8 cellular contexts compared by ENCODE assay signal in genomic region chr15:77496710-77497107, GRCh38.
DNase-seq lines count a peak whose midpoint lies in the region; ATAC-seq, FAIRE-seq and TF ChIP-seq lines count a peak whose summit lies in the region.

No MANE protein-coding gene starts in this region.

- peak overlapping the region; percentile 67 for H4K91ac ChIP-seq in H1 (replicated peaks; ENCODE audit: insufficient read length, low read length)

- 24% methylated on average over 16 of the region's 16 CpGs; no CpG with 5 or more reads in 1 of the 2 experiments for WGBS in H1 (ENCODE audit: extremely low coverage in 1 of 2, insufficient coverage in 1 of 2, insufficient read length in 1 of 2, insufficient replicate concordance in 2 of 2, low coverage in 1 of 2, low lambda C conversion rate in 2 of 2, missing lambda C conversion rate in 1 of 2), 2 experiments

- peak overlapping the region in 1 of 2 experiments; percentile 25; a peak in 2 of 4 replicates for H3K4me2 ChIP-seq in H1 (ENCODE audit: insufficient read depth in 1 of 2, low read depth in 2 of 2, low read length in 2 of 2)

- H3K23me2 ChIP-seq in H1 (ENCODE audit: low read depth, low read length): peaks cover 2% of the 10 kb centered on the region; the same call in 1 of the 2 replicates

- H3K18ac ChIP-seq in H1 (ENCODE audit: extremely low read depth, low read length): peak overlapping the region; percentile 85

- H3K14ac ChIP-seq in H1 (ENCODE audit: insufficient read length): no peak overlapping the region

- H3K56ac ChIP-seq in H1 (replicated peaks; ENCODE audit: insufficient read length, low read depth, low read length): no peak overlapping the region

- H3K4me1 ChIP-seq in H1 (replicated peaks in 1 of 4; ENCODE audit: control insufficient read depth in 3 of 4, insufficient read depth in 4 of 4, low read length in 3 of 4) (peaks cover 13 to 38% (median 19%) of the 10 kb centered on the region in 4 experiments), mucosa of descending colon (ENCODE audit: low read depth) (peaks cover 4% of the 10 kb centered on the region)

- TF ChIP-seq CTCF in CD14-positive monocyte (IDR thresholded peaks at IDR 0.05) (peak; percentile 93), H1 (IDR thresholded peaks at IDR 0.05; ENCODE audit: control extremely low read depth in 1 of 3, insufficient read depth in 1 of 3, low read depth in 1 of 3, low read length in 3 of 3) (peak; percentile 89 to 96 (median 90)), mucosa of descending colon (IDR thresholded peaks at IDR 0.05) (peak; percentile 74)

- no peak overlapping the region for H3K4ac ChIP-seq in H1 (replicated peaks; ENCODE audit: insufficient read length, low read depth, low read length)

- H3K4me1 Mint-ChIP-seq in CD14-positive monocyte: peaks cover 20% of the 10 kb centered on the region

- H3K27me3 Mint-ChIP-seq in CD14-positive monocyte (ENCODE audit: low read depth in 3 of 3): peaks cover 2 to 5% (median 3%) of the 10 kb centered on the region in 3 donors

- peak overlapping the region; percentile 82 for H2BK15ac ChIP-seq in H1 (ENCODE audit: low read length)

- H2BK120ac ChIP-seq in H1 (replicated peaks; ENCODE audit: low read depth, low read length): no peak overlapping the region

- intact Hi-C loops in CD14-positive monocyte (cut with micrococcal nuclease) (loop anchor here (2.0 to 10.0 kb wide), 5 partner anchors 309 to 524 kb away; no protein-coding TSS in a partner anchor), mucosa of descending colon (cut with DNase I, micrococcal nuclease) (loop anchor here in 1 of 2 donors (5.0 kb wide), 1 partner anchor 379 kb away; no protein-coding TSS in a partner anchor)

- no peaks in the 10 kb centered on the region for H3K36me3 ChIP-seq in H1 (ENCODE audit: control insufficient read depth in 2 of 4, insufficient read depth in 4 of 4, low read length in 3 of 4)
- H3K36me3 ChIP-seq in mucosa of descending colon (ENCODE audit: low read depth): no peaks in the 10 kb centered on the region

- H2AFZ ChIP-seq in H1 (ENCODE audit: low read length): peak overlapping the region; percentile 70; the same call in 1 of the 2 replicates

- peak; percentile 97 for ATAC-seq in mucosa of descending colon
- no peak for ATAC-seq in HG03521 (IDR thresholded peaks at IDR 0.05; ENCODE audit: unreplicated experiment)

- FAIRE-seq in H1 (lab: Jason Lieb, UNC): peak; percentile 13

- peak; percentile 71 for DNase-seq in CD14-positive monocyte (ENCODE audit: low spot score)
- peak; percentile 90 for DNase-seq in HEK293T (ENCODE audit: extremely low spot score)
- DNase-seq in NOMO-1 (lab: John Stamatoyannopoulos, UW; ENCODE audit: unreplicated experiment in 2 of 2): peak; percentile 65 to 77
- DNase-seq in activated CD8-positive, alpha-beta memory T cell treated with anti-CD3 and anti-CD28 coated beads for 1 hour (ENCODE audit: extremely low read depth in 1 of 2, low read depth in 1 of 2): peak; percentile 10 to 62
- peak; percentile 73 to 95 for DNase-seq in H1 (ENCODE audit: low read depth in 1 of 2, low spot score in 2 of 2)
- peak; percentile 82 to 88 (median 87) for DNase-seq in mucosa of descending colon
- DNase-seq in stimulated activated CD8-positive, alpha-beta memory T cell treated with anti-CD3 and anti-CD28 coated beads, Interleukin-2, amount 100 ng/mL, for 48 hours (ENCODE audit: low read depth in 2 of 2): peak; percentile 57 to 62

- no peak overlapping the region for H3K9ac ChIP-seq in H1 (replicated peaks in 1 of 4; ENCODE audit: extremely low read depth in 1 of 4, low read depth in 3 of 4, low read length in 3 of 4)

- no peaks in the 10 kb centered on the region for H3K79me2 ChIP-seq in H1 (ENCODE audit: control insufficient read depth in 1 of 2, insufficient read depth in 2 of 2, low read length in 2 of 2)

- peak; percentile 94 for TF ChIP-seq RAD21 in H1 (IDR thresholded peaks at IDR 0.05 in 1 of 2, conservative IDR thresholded peaks at IDR 0.05 in 1 of 2; ENCODE audit: low read depth in 2 of 2, low read length in 2 of 2)

- peaks cover 9 to 24% of the 10 kb centered on the region in 2 donors for H3K36me3 Mint-ChIP-seq in CD14-positive monocyte

- TF ChIP-seq EP300 in H1 (IDR thresholded peaks at IDR 0.05; ENCODE audit: borderline replicate concordance in 1 of 2, low read depth in 2 of 2, low read length in 2 of 2): no peak

- no peak overlapping the region; the same call in none of the 2 replicates for H2BK20ac ChIP-seq in H1 (ENCODE audit: low read length)

- H3K23ac ChIP-seq in H1 (ENCODE audit: insufficient read length): no peak overlapping the region

- CTCF ChIA-PET in HEK293T (lab: Yijun Ruan, JAX) (interaction anchor here (0.6 to 2.6 kb wide), 18 partner anchors 11 to 473 kb away, joined by 3 to 15 read pairs (median 4); no protein-coding TSS in a partner anchor), H1 (lab: Charles Lee; ENCODE audit: partially characterized antibody) (interaction anchor here (0.6 to 7.7 kb wide), 41 partner anchors 9 to 472 kb away, joined by 3 to 99 read pairs (median 4); partner anchors contain the start of gene HMG20A)

- TF ChIP-seq POLR2A in H1 (IDR thresholded peaks at IDR 0.05; ENCODE audit: control extremely low read depth in 1 of 2, low read depth in 2 of 2, low read length in 2 of 2): no peak

- no peaks in the 10 kb centered on the region for H3K9me3 Mint-ChIP-seq in CD14-positive monocyte

- peak overlapping the region in 1 of 7 donors; percentile 36 for H3K27ac Mint-ChIP-seq in CD14-positive monocyte

- H4K8ac ChIP-seq in H1 (ENCODE audit: extremely low read depth, insufficient read depth, low read length): no peak overlapping the region; the same call in 1 of the 2 replicates

- POLR2A ChIA-PET in HEK293T (lab: Yijun Ruan, JAX): interaction anchor here (1.6 kb wide), 1 partner anchor 47 kb away, joined by 7 read pairs; no protein-coding TSS in a partner anchor
- POLR2A ChIA-PET in H1 (lab: Charles Lee; ENCODE audit: partially characterized antibody): interaction anchor here (0.7 to 4.9 kb wide), 7 partner anchors 9 to 336 kb away, joined by 3 to 39 read pairs (median 3); no protein-coding TSS in a partner anchor

- H2BK12ac ChIP-seq in H1 (ENCODE audit: low read depth, low read length): peak overlapping the region; percentile 55; the same call in 1 of the 2 replicates

- H4K5ac ChIP-seq in H1 (ENCODE audit: insufficient read length, low read depth, low read length): peak overlapping the region; percentile 3

- 0 out of 2 replicates have a peak overlapping the region, but pooled peaks have one; percentile 28 for H3K27ac ChIP-seq in H1 (ENCODE audit: low read depth, low read length)

- no peak overlapping the region for H2AK5ac ChIP-seq in H1 (ENCODE audit: low read depth, low read length)

- H3K27me3 ChIP-seq in H1 (replicated peaks in 1 of 4; ENCODE audit: control insufficient read depth in 3 of 4, extremely low read depth in 1 of 4, insufficient read depth in 3 of 4, low read length in 3 of 4): no peaks in the 10 kb centered on the region

- H4K20me1 ChIP-seq in H1 (replicated peaks in 1 of 2; ENCODE audit: control insufficient read depth in 1 of 2, insufficient read depth in 2 of 2, low read length in 2 of 2): no peaks in the 10 kb centered on the region

- H3K4me3 Mint-ChIP-seq in CD14-positive monocyte: no peak overlapping the region

- H3K9me3 ChIP-seq in H1 (ENCODE audit: insufficient read depth in 2 of 2, low read depth in 1 of 2, low read length in 1 of 2) (no peaks in the 10 kb centered on the region), mucosa of descending colon (no peaks in the 10 kb centered on the region)

- peak overlapping the region in 1 of 4 experiments; percentile 15; a peak in 1 of 8 replicates for H3K4me3 ChIP-seq in H1 (ENCODE audit: extremely low read depth in 1 of 4, insufficient read depth in 2 of 4, low read depth in 3 of 4, low read length in 4 of 4)
- H3K4me3 ChIP-seq in mucosa of descending colon: no peak overlapping the region

- H2BK5ac ChIP-seq in H1 (ENCODE audit: low read depth, low read length): peak overlapping the region; percentile 80; the same call in 1 of the 2 replicates

- no peaks in the 10 kb centered on the region for H3K79me1 ChIP-seq in H1 (ENCODE audit: low read depth, low read length)

TF ChIP-seq in HEK293T, 16 proteins besides CTCF, POLR2A, EP300 and RAD21 (continues in another document):
- TF ChIP-seq SUZ12 (IDR thresholded peaks at IDR 0.05) (no peak), ELF4 (IDR thresholded peaks at IDR 0.05) (no peak), ARNT (IDR thresholded peaks at IDR 0.05) (no peak), PKNOX1 (IDR thresholded peaks at IDR 0.05) (no peak), ZNF384 (IDR thresholded peaks at IDR 0.05) (no peak), CTBP1 (IDR thresholded peaks at IDR 0.05; ENCODE audit: borderline replicate concordance) (no peak), TARDBP (IDR thresholded peaks at IDR 0.05) (no peak), HDGF (IDR thresholded peaks at IDR 0.05; ENCODE audit: borderline replicate concordance) (no peak), LEF1 (IDR thresholded peaks at IDR 0.05; ENCODE audit: borderline replicate concordance) (no peak)

TF ChIP-seq in H1, 55 proteins besides CTCF, POLR2A, EP300 and RAD21 (continues in another document):
- TF ChIP-seq MAX (IDR thresholded peaks at IDR 0.05) (peak; percentile 41; the same call in 1 of the 2 replicates), TBP (IDR thresholded peaks at IDR 0.05; ENCODE audit: low read depth, low read length) (peak; percentile 34; the same call in 1 of the 2 replicates), JUND (IDR thresholded peaks at IDR 0.05; ENCODE audit: low read length) (0 out of 2 replicates have a peak, but pooled peaks have one; percentile 52), BCL11A (IDR thresholded peaks at IDR 0.05; ENCODE audit: low read depth in 2 of 2, low read length in 2 of 2) (no peak), TEAD4 (IDR thresholded peaks at IDR 0.05; ENCODE audit: low read depth, low read length) (peak; percentile 83), TCF12 (IDR thresholded peaks at IDR 0.05; ENCODE audit: low read depth, low read length) (peak; percentile 61; the same call in 1 of the 2 replicates), SAP30 (IDR thresholded peaks at IDR 0.05; ENCODE audit: insufficient read depth, insufficient replicate concordance, low read length) (no peak), FOSL1 (IDR thresholded peaks at IDR 0.05; ENCODE audit: insufficient read depth, low read depth, low read length) (no peak), GABPA (IDR thresholded peaks at IDR 0.05; ENCODE audit: borderline replicate concordance, insufficient read depth, low read length) (0 out of 2 replicates have a peak, but pooled peaks have one; percentile 67), ATF3 (IDR thresholded peaks at IDR 0.05; ENCODE audit: insufficient read depth, low read depth, low read length) (no peak), BACH1 (IDR thresholded peaks at IDR 0.05; ENCODE audit: low read length) (peak; percentile 52; the same call in 1 of the 2 replicates), SIRT6 (IDR thresholded peaks at IDR 0.05; ENCODE audit: low read length) (no peak)

Comparison
In these comparisons a context has a peak if more than half of its experiments do, and no peak if none do; other contexts are left out.
1. DNase-seq: peak in every context shown above with its lines; median percentile 90 in HEK293T; 87 in mucosa of descending colon; 84 in H1; 71 in CD14-positive monocyte; 71 in NOMO-1; 60 in stimulated activated CD8-positive, alpha-beta memory T cell treated with anti-CD3 and anti-CD28 coated beads, Interleukin-2, amount 100 ng/mL, for 48 hours; 36 in activated CD8-positive, alpha-beta memory T cell treated with anti-CD3 and anti-CD28 coated beads for 1 hour.